ENCODE assay signal across 20 cellular contexts in genomic region chr16:84042308-84042878, GRCh38. TPM values are rescaled to one million over a fixed set of nuclear protein-coding genes. Genes with fewer than 3 reads are reported as not detected.
DNase-seq lines count a peak whose midpoint lies in the region; ATAC-seq and TF ChIP-seq lines count a peak whose summit lies in the region.
"Had no signal": no experiment of that assay in that cellular context is flagged by ENCODE, and none has a peak within 500 bp of the region (broad histone marks: within the 10 kb centered on the region; RNA-seq: fewer than 3 reads in every experiment).

TSS of gene SLC38A8 (minus strand) at chr16:84042795. CDS start at chr16:84042157, 638 bp downstream.

- H4K8ac ChIP-seq in H9 (replicated peaks; ENCODE audit: insufficient read length, low read depth, low read length): no peak within 1 kb of the TSS

- peak within 1 kb of the TSS; percentile 53 for H3K18ac ChIP-seq in H9 (ENCODE audit: insufficient read length, low read depth, low read length)

- no peak within 1 kb of the TSS for H2BK5ac ChIP-seq in H9 (ENCODE audit: insufficient read length, low read length)

- H3K36me3 Mint-ChIP-seq in H9 (ENCODE audit: insufficient read depth in 1 of 3, low read depth in 3 of 3) (no peaks in the 10 kb centered on the region; a peak in 1 of 7 replicates), brain (no peaks in the 10 kb centered on the region), neural crest cell (ENCODE audit: low read depth) (no peaks in the 10 kb centered on the region), type B pancreatic cell (no peaks in the 10 kb centered on the region)

- no peak within 1 kb of the TSS for H2AFZ ChIP-seq in H9 (ENCODE audit: low read length)

- H3K36me3 ChIP-seq in HAP-1 (replicated peaks): no peaks in the 10 kb centered on the region

- H4K91ac ChIP-seq in H9 (ENCODE audit: insufficient read length, low read depth, low read length): no peak within 1 kb of the TSS

- H2BK120ac ChIP-seq in H9 (ENCODE audit: low read depth, low read length, poor library complexity, severe bottlenecking): no peak within 1 kb of the TSS

- no peaks in the 10 kb centered on the region for H4K20me1 ChIP-seq in H9 (ENCODE audit: control insufficient read depth, insufficient read depth, insufficient read length)

- no peak within 1 kb of the TSS for H3K14ac ChIP-seq in H9 (ENCODE audit: insufficient read depth, low read length)

- H2BK20ac ChIP-seq in H9 (ENCODE audit: low read depth, low read length, poor library complexity, severe bottlenecking): no peak within 1 kb of the TSS

- H3K79me2 ChIP-seq in H9 (ENCODE audit: insufficient read depth, low read length): no peaks in the 10 kb centered on the region

- H3K9me3 ChIP-seq in H9 (ENCODE audit: control insufficient read depth, low read depth, low read length) (no peaks in the 10 kb centered on the region), HAP-1 (no peaks in the 10 kb centered on the region)
- H3K9me3 ChIP-seq: A549 had no signal

- in situ Hi-C loops in HAP-1 (cut with MboI; ENCODE audit: low sequenced_read_pairs): loop anchor here (10.0 kb wide), 1 partner anchor 68 kb away; no protein-coding TSS in a partner anchor

- peaks cover 18% of the 10 kb centered on the region for H3K27me3 Mint-ChIP-seq in H9 (ENCODE audit: low read depth)
- H3K27me3 Mint-ChIP-seq in brain: peaks cover 29% of the 10 kb centered on the region
- peaks cover 3% of the 10 kb centered on the region for H3K27me3 Mint-ChIP-seq in neural crest cell (ENCODE audit: low read depth)
- peaks cover 18% of the 10 kb centered on the region for H3K27me3 Mint-ChIP-seq in type B pancreatic cell

- no peaks in the 10 kb centered on the region for H3K23me2 ChIP-seq in H9 (ENCODE audit: insufficient read length, low read depth, low read length, poor library complexity, severe bottlenecking)

- H3K4me1 Mint-ChIP-seq in H9 (peaks cover 24 to 42% of the 10 kb centered on the region in 2 experiments), brain (peaks cover 67% of the 10 kb centered on the region), neural crest cell (peaks cover 19% of the 10 kb centered on the region), type B pancreatic cell (ENCODE audit: unreplicated experiment) (peaks cover 28% of the 10 kb centered on the region)

- H3K4me2 ChIP-seq in H9 (ENCODE audit: insufficient read depth, insufficient read length, low read length): no peak within 1 kb of the TSS
- H3K4me2 ChIP-seq: A549 had no signal

- H2BK15ac ChIP-seq in H9 (ENCODE audit: low read depth, low read length): no peak within 1 kb of the TSS

- H3K27ac ChIP-seq in H9 (ENCODE audit: insufficient read length, low read depth, low read length): no peak within 1 kb of the TSS
- H3K27ac ChIP-seq: A549, C4-2B, SK-N-MC had no signal

- H3K4me1 ChIP-seq in H9 (ENCODE audit: insufficient read depth, low read length): no peaks in the 10 kb centered on the region; the same call in 1 of the 2 replicates
- H3K4me1 ChIP-seq in HAP-1: no peaks in the 10 kb centered on the region
- H3K4me1 ChIP-seq: A549 had no signal

- H3K27me3 ChIP-seq in H9 (ENCODE audit: insufficient read depth, low read length) (no peaks in the 10 kb centered on the region), HAP-1 (ENCODE audit: low read depth) (0 out of 2 replicates have a peak, but pooled peaks cover 3% of the 10 kb centered on the region)

- WGBS in H9 (ENCODE audit: extremely low coverage, insufficient read length, low lambda C conversion rate): no CpG with 5 or more reads among the region's 9 CpGs

- ATAC-seq in HG03520 (IDR thresholded peaks at IDR 0.05; ENCODE audit: unreplicated experiment) (no peak), HG03521 (IDR thresholded peaks at IDR 0.05; ENCODE audit: unreplicated experiment) (no peak)
- ATAC-seq: A549, HCT116 had no signal

- TF ChIP-seq CTCF in H9 (conservative IDR thresholded peaks at IDR 0.05) (no peak), brain (conservative IDR thresholded peaks at IDR 0.05) (no peak), neural crest cell (conservative IDR thresholded peaks at IDR 0.05) (no peak), type B pancreatic cell (conservative IDR thresholded peaks at IDR 0.05) (no peak)

- no peak within 1 kb of the TSS for H4K5ac ChIP-seq in H9 (ENCODE audit: insufficient read length, low read depth, low read length)

- no peaks in the 10 kb centered on the region for H3K9me3 Mint-ChIP-seq in H9
- H3K9me3 Mint-ChIP-seq in brain: peaks cover 0 to 11% (median 3%) of the 10 kb centered on the region in 5 experiments
- H3K9me3 Mint-ChIP-seq in neural crest cell: no peaks in the 10 kb centered on the region
- no peaks in the 10 kb centered on the region for H3K9me3 Mint-ChIP-seq in type B pancreatic cell

- no peak within 1 kb of the TSS for H3T11ph ChIP-seq in H9 (ENCODE audit: low read length)

- no peak within 1 kb of the TSS for H2AK5ac ChIP-seq in H9 (ENCODE audit: insufficient read length, low read length)

- H3K4me3 Mint-ChIP-seq in H9: no peak within 1 kb of the TSS; a peak in 1 of 5 replicates
- H3K4me3 Mint-ChIP-seq in brain: no peak within 1 kb of the TSS
- peak within 1 kb of the TSS; percentile 21 for H3K4me3 Mint-ChIP-seq in neural crest cell
- no peak within 1 kb of the TSS for H3K4me3 Mint-ChIP-seq in type B pancreatic cell

- no peak within 1 kb of the TSS for H2BK12ac ChIP-seq in H9 (ENCODE audit: insufficient read length, low read depth, low read length)

- H3K27ac Mint-ChIP-seq in H9 (peak within 1 kb of the TSS in 2 of 3 experiments; percentile 23 to 44; a peak in 2 of 7 replicates), brain (peak within 1 kb of the TSS in 3 of 5 experiments; percentile 7 to 75 (median 50)), neural crest cell (ENCODE audit: unreplicated experiment) (no peak within 1 kb of the TSS), type B pancreatic cell (peak within 1 kb of the TSS; percentile 40)

- no peak within 1 kb of the TSS for H3K4ac ChIP-seq in H9 (ENCODE audit: low read depth, low read length)

- H3K4me3 ChIP-seq in HAP-1: no peak within 1 kb of the TSS
- H3K4me3 ChIP-seq: A549, SK-N-MC had no signal

- no peak within 1 kb of the TSS for H3K9ac ChIP-seq in H9 (ENCODE audit: extremely low read depth, insufficient read length, low read length)

- H3K23ac ChIP-seq in H9 (ENCODE audit: insufficient read length, low read depth, low read length): no peak within 1 kb of the TSS

- no peak within 1 kb of the TSS for H3K56ac ChIP-seq in H9 (ENCODE audit: insufficient read length, low read depth, low read length)

- no peaks in the 10 kb centered on the region for H3K79me1 ChIP-seq in H9 (ENCODE audit: insufficient read depth, low read depth, low read length, poor library complexity, severe bottlenecking)

- DNase-seq in H9 (no peak), neural crest cell (ENCODE audit: low read depth, low spot score) (no peak), type B pancreatic cell (ENCODE audit: extremely low spot score, unreplicated experiment) (no peak), HAP-1 (ENCODE audit: low spot score in 2 of 2) (no peak)
- DNase-seq: DMS 273 treated with DMSO at 0.1 percent for 48 hours, DND-41, IMR-90, Kasumi-1, NCI-H1092 treated with DMSO at 0.1 percent for 48 hours, NCI-H446 had no signal

RNA-seq across cellular contexts. Expression of gene SLC38A8, which starts in this region (rescaled TPM):
- 0.35 TPM in 1 of 2 replicates, not detected in the other for total RNA-seq in H9 (2021)
- polyA plus RNA-seq in brain (ENCODE audit: insufficient read depth, low read depth, low replicate concordance): 4.1 TPM
- not detected in 2 replicates for total RNA-seq in neural crest cell
- total RNA-seq in type B pancreatic cell (ENCODE audit: low replicate concordance): not detected in 2 replicates
- total RNA-seq: G401, HT1080, IMR-90, OCI-LY7 had no signal
- polyA plus RNA-seq: A549, IMR-90 had no signal
